In the genomic region with DNA sequence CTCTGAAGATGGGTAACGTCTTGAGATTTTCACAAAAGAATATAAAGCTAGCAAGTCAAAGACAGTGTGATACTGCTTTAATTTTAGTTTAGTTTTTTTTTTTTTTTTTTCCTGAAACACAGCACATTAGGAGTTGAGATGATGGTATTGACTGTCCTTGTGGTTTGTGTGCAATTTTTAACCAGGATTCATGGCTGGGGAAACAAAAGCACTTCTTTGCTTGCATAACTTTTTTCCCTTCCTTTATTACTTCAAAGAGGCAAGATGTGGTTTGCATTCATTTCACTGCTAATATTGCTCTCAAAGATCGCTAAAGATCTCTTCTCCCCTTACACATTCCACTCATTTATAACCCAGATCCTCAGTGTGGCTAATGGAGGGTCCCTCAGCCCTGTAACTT, we compare ENCODE assay signal across 13 cellular contexts.
DNase-seq lines count a peak whose midpoint lies in the region; ATAC-seq, FAIRE-seq and TF ChIP-seq lines count a peak whose summit lies in the region.
"Had no signal": no experiment of that assay in that cellular context is flagged by ENCODE, and none has a peak within 500 bp of the region (broad histone marks: within the 10 kb centered on the region; RNA-seq: fewer than 3 reads in every experiment).

No MANE protein-coding gene starts in this region.

- dilution Hi-C loops in IMR-90 (cut with HindIII; ENCODE audit: low sequenced_read_pairs, unreplicated experiment) = no loop called here
- dilution Hi-C loops in keratinocyte (cut with MboI; ENCODE audit: extremely low pct_ligation_motif_present, low sequenced_read_pairs) = no loop called here

- H3K9me1 ChIP-seq in IMR-90 (ENCODE audit: insufficient read depth, low read length) (no peaks in the 10 kb centered on the region), keratinocyte (ENCODE audit: control insufficient read depth, extremely low read depth, insufficient read depth, low read length) (no peaks in the 10 kb centered on the region)

- H3K36me3 Mint-ChIP-seq in CD8-positive, alpha-beta memory T cell = no peaks in the 10 kb centered on the region
- no peaks in the 10 kb centered on the region for H3K36me3 Mint-ChIP-seq in astrocyte (ENCODE audit: low read depth, unreplicated experiment)

- H4K8ac ChIP-seq in IMR-90 (ENCODE audit: low read depth in 2 of 2, low read length in 2 of 2) = no peak overlapping the region

- CTCF ChIA-PET in CD8-positive, alpha-beta memory T cell (lab: Charles Lee) = no interaction called here
- CTCF ChIA-PET in IMR-90 (lab: Yijun Ruan, JAX) = no interaction called here

- H3K79me2 ChIP-seq in astrocyte (ENCODE audit: insufficient read depth, low read length) = no peaks in the 10 kb centered on the region
- no peaks in the 10 kb centered on the region for H3K79me2 ChIP-seq in keratinocyte (ENCODE audit: control insufficient read depth, insufficient read depth, low read length)

- H4K20me1 ChIP-seq in IMR-90 (ENCODE audit: insufficient read depth, low read length) = no peaks in the 10 kb centered on the region
- H4K20me1 ChIP-seq in astrocyte (ENCODE audit: insufficient read depth, low read length) = no peaks in the 10 kb centered on the region
- no peaks in the 10 kb centered on the region for H4K20me1 ChIP-seq in keratinocyte (ENCODE audit: control insufficient read depth, extremely low read depth, insufficient read depth, low read length)

- H3K9me3 ChIP-seq in CD8-positive, alpha-beta memory T cell (ENCODE audit: low read length) = no peaks in the 10 kb centered on the region
- H3K9me3 ChIP-seq in IMR-90 (ENCODE audit: control insufficient read depth, insufficient read depth, low read length) (no peaks in the 10 kb centered on the region), astrocyte (ENCODE audit: insufficient read depth, low read depth, low read length) (no peaks in the 10 kb centered on the region), keratinocyte (ENCODE audit: control insufficient read depth, low read depth, low read length) (no peaks in the 10 kb centered on the region)
- H3K9me3 ChIP-seq: left lung, prostate gland, transverse colon had no signal

- H3K23ac ChIP-seq in IMR-90 (ENCODE audit: low read depth, low read length) = no peak overlapping the region

- no peak overlapping the region for H2AK5ac ChIP-seq in IMR-90 (ENCODE audit: low read depth, low read length)

- no peak overlapping the region for H2BK120ac ChIP-seq in IMR-90 (ENCODE audit: low read depth, low read length)

- no peaks in the 10 kb centered on the region for H3K79me1 ChIP-seq in IMR-90 (ENCODE audit: low read depth in 1 of 2, low read length in 2 of 2)

- no peak overlapping the region for H3K9ac ChIP-seq in IMR-90 (ENCODE audit: low read depth, low read length)
- peak overlapping the region; percentile 71 for H3K9ac ChIP-seq in astrocyte (ENCODE audit: low read length)
- H3K9ac ChIP-seq in keratinocyte (ENCODE audit: control insufficient read depth, extremely low read depth, insufficient read depth, low read length) = peak overlapping the region; percentile 67

- no peaks in the 10 kb centered on the region for H3K9me3 Mint-ChIP-seq in CD8-positive, alpha-beta memory T cell
- H3K9me3 Mint-ChIP-seq in astrocyte (ENCODE audit: unreplicated experiment) = no peaks in the 10 kb centered on the region

- H3K27me3 ChIP-seq in CD8-positive, alpha-beta memory T cell (ENCODE audit: insufficient read depth, low read length, poor library complexity, severe bottlenecking) = no peaks in the 10 kb centered on the region
- peaks cover 12% of the 10 kb centered on the region for H3K27me3 ChIP-seq in IMR-90 (ENCODE audit: control insufficient read depth, insufficient read depth, low read length)
- no peaks in the 10 kb centered on the region for H3K27me3 ChIP-seq in astrocyte (ENCODE audit: insufficient read depth, low read length)
- no peaks in the 10 kb centered on the region for H3K27me3 ChIP-seq in keratinocyte (ENCODE audit: control insufficient read depth, extremely low read depth, insufficient read depth, low read length)
- H3K27me3 ChIP-seq in dorsolateral prefrontal cortex = no peaks in the 10 kb centered on the region
- H3K27me3 ChIP-seq: left lung, transverse colon had no signal

- no peak overlapping the region for H3K4ac ChIP-seq in IMR-90 (ENCODE audit: low read depth, low read length)

- in situ Hi-C loops in IMR-90 (cut with MboI; ENCODE audit: low sequenced_read_pairs) = no loop called here

- H3K4me3 ChIP-seq in CD8-positive, alpha-beta memory T cell (ENCODE audit: low read length) = no peak overlapping the region
- H3K4me3 ChIP-seq in IMR-90 (ENCODE audit: insufficient read depth, low read depth, low read length) = no peak overlapping the region
- peak overlapping the region; percentile 52 for H3K4me3 ChIP-seq in astrocyte (ENCODE audit: insufficient read depth, low read depth, low read length)
- H3K4me3 ChIP-seq in keratinocyte (ENCODE audit: control insufficient read depth in 2 of 3, extremely low read depth in 1 of 3, insufficient read depth in 2 of 3, low read depth in 1 of 3, low read length in 3 of 3) = peak overlapping the region in 2 of 3 experiments; percentile 52
- H3K4me3 ChIP-seq in dorsolateral prefrontal cortex = no peak overlapping the region
- H3K4me3 ChIP-seq: left lung, prostate gland, transverse colon had no signal

- H3K4me1 ChIP-seq in CD8-positive, alpha-beta memory T cell (ENCODE audit: insufficient read depth, low read length) = peaks cover 10% of the 10 kb centered on the region
- H3K4me1 ChIP-seq in IMR-90 (ENCODE audit: control insufficient read depth, insufficient read depth, low read length) (peaks cover 6% of the 10 kb centered on the region), astrocyte (ENCODE audit: insufficient read depth, low read length) (peaks cover 14% of the 10 kb centered on the region), keratinocyte (ENCODE audit: control insufficient read depth, extremely low read depth, insufficient read depth, low read length) (peaks cover 22% of the 10 kb centered on the region)
- H3K4me1 ChIP-seq: prostate gland had no signal

- BruUV-seq in IMR-90 (replicated peaks; lab: Mats Ljungman, UMichigan) = no TSS peak

- TF ChIP-seq CTCF in IMR-90 (conservative IDR thresholded peaks at IDR 0.05; ENCODE audit: low read depth, low read length) (no peak), astrocyte (IDR thresholded peaks at IDR 0.05; ENCODE audit: insufficient read depth, low read depth, low read length) (no peak), keratinocyte (optimal IDR thresholded peaks at IDR 0.05 in 1 of 3, IDR thresholded peaks at IDR 0.05 in 1 of 3, conservative IDR thresholded peaks at IDR 0.05 in 1 of 3; ENCODE audit: extremely low read depth in 1 of 3, insufficient read depth in 2 of 3, low read length in 3 of 3) (no peak), dorsolateral prefrontal cortex (IDR thresholded peaks at IDR 0.05 in 54 of 56, conservative IDR thresholded peaks at IDR 0.05 in 2 of 56; ENCODE audit: low read depth in 1 of 56, partially characterized antibody in 56 of 56) (no peak)

- H4K91ac ChIP-seq in IMR-90 (ENCODE audit: insufficient read depth, low read depth, low read length) = no peak overlapping the region

- no peak overlapping the region for H3K56ac ChIP-seq in IMR-90 (ENCODE audit: extremely low read depth, insufficient read depth, low read length)

- no peaks in the 10 kb centered on the region for H3K36me3 ChIP-seq in CD8-positive, alpha-beta memory T cell (ENCODE audit: insufficient read depth, low read length)
- H3K36me3 ChIP-seq in IMR-90 (ENCODE audit: control insufficient read depth, insufficient read depth, low read length) (no peaks in the 10 kb centered on the region), astrocyte (ENCODE audit: insufficient read depth, low read length) (no peaks in the 10 kb centered on the region), keratinocyte (ENCODE audit: control insufficient read depth in 2 of 2, extremely low read depth in 1 of 2, insufficient read depth in 2 of 2, low read length in 2 of 2) (no peaks in the 10 kb centered on the region)
- H3K36me3 ChIP-seq: left lung, prostate gland, transverse colon had no signal

- intact Hi-C loops in IMR-90 (cut with micrococcal nuclease) = no loop called here
- intact Hi-C loops in dorsolateral prefrontal cortex (cut with DNase I) = no loop called here

- peaks cover 33 to 49% (median 42%) of the 10 kb centered on the region in 3 donors for H3K4me1 Mint-ChIP-seq in CD8-positive, alpha-beta memory T cell
- H3K4me1 Mint-ChIP-seq in astrocyte (ENCODE audit: low read depth, unreplicated experiment) = peaks cover 30% of the 10 kb centered on the region

- H3K4me2 ChIP-seq in IMR-90 (ENCODE audit: low read depth, low read length) = peak overlapping the region; percentile 74; the same call in 1 of the 2 replicates
- H3K4me2 ChIP-seq in astrocyte (ENCODE audit: low read length) = peak overlapping the region; percentile 87
- peak overlapping the region; percentile 77 for H3K4me2 ChIP-seq in keratinocyte (ENCODE audit: control insufficient read depth, extremely low read depth, insufficient read depth, low read depth, low read length)

- no peak overlapping the region for H2BK15ac ChIP-seq in IMR-90 (ENCODE audit: low read depth, low read length)

- H2AFZ ChIP-seq in IMR-90 (replicated peaks; ENCODE audit: low read length, poor library complexity) = no peak overlapping the region
- H2AFZ ChIP-seq in astrocyte (ENCODE audit: low read depth, low read length) = peak overlapping the region; percentile 77
- peak overlapping the region; percentile 91 for H2AFZ ChIP-seq in keratinocyte (ENCODE audit: control insufficient read depth, low read length)

- no peak overlapping the region for H3K14ac ChIP-seq in IMR-90 (replicated peaks; ENCODE audit: low read depth, low read length)

- no peak overlapping the region for H2BK20ac ChIP-seq in IMR-90 (ENCODE audit: low read depth, low read length)

- no peak for TF ChIP-seq POLR2A in IMR-90 (IDR thresholded peaks at IDR 0.05; ENCODE audit: low read depth, low read length)

- ATAC-seq in IMR-90 (ENCODE audit: low read depth) (no peak), GM18520 (IDR thresholded peaks at IDR 0.05; ENCODE audit: unreplicated experiment) (no peak), GM19035 (IDR thresholded peaks at IDR 0.05; ENCODE audit: unreplicated experiment) (no peak), GM19324 (IDR thresholded peaks at IDR 0.05; ENCODE audit: low FRiP score, unreplicated experiment) (no peak)

- no peak for DNase-seq in CD8-positive, alpha-beta memory T cell
- DNase-seq in IMR-90 = peak; percentile 19
- peak; percentile 75 for DNase-seq in astrocyte (ENCODE audit: low read depth)
- DNase-seq in keratinocyte (ENCODE audit: low read depth, low spot score) = no peak
- no peak for DNase-seq in dorsolateral prefrontal cortex
- DNase-seq: left lung, NCI-H1417 treated with DMSO at 0.1 percent for 48 hours, NCI-H69 had no signal

- H2BK5ac ChIP-seq in IMR-90 (ENCODE audit: low read depth, low read length, poor library complexity, severe bottlenecking) = no peak overlapping the region

- H3K27ac ChIP-seq in CD8-positive, alpha-beta memory T cell (ENCODE audit: low read depth, low read length) = no peak overlapping the region
- H3K27ac ChIP-seq in IMR-90 (ENCODE audit: insufficient read depth, low read length) = no peak overlapping the region
- peak overlapping the region; percentile 55 for H3K27ac ChIP-seq in astrocyte (ENCODE audit: low read depth, low read length)
- peak overlapping the region; percentile 77 for H3K27ac ChIP-seq in keratinocyte (ENCODE audit: control insufficient read depth, insufficient read depth, low read length)
- H3K27ac ChIP-seq in dorsolateral prefrontal cortex = peak overlapping the region in 15 of 59 donors; percentile 6 to 70 (median 35)
- H3K27ac ChIP-seq: prostate gland had no signal

- no peak for TF ChIP-seq RAD21 in IMR-90 (IDR thresholded peaks at IDR 0.05; ENCODE audit: low read length)

- POLR2A ChIA-PET in CD8-positive, alpha-beta memory T cell (lab: Charles Lee) = interaction anchor here (1.1 kb wide), 1 partner anchor 19 kb away, joined by 3 read pairs; no protein-coding TSS in a partner anchor
- POLR2A ChIA-PET in IMR-90 (lab: Charles Lee; ENCODE audit: unreplicated experiment) = no interaction called here

- no peak overlapping the region for H2AK9ac ChIP-seq in IMR-90 (replicated peaks; ENCODE audit: low read depth, low read length, poor library complexity)

- no peak overlapping the region for H3K18ac ChIP-seq in IMR-90 (ENCODE audit: low read depth, low read length)

- peak overlapping the region in 4 of 7 donors; percentile 62 to 82 (median 67) for H3K4me3 Mint-ChIP-seq in CD8-positive, alpha-beta memory T cell
- peak overlapping the region; percentile 61 for H3K4me3 Mint-ChIP-seq in astrocyte (ENCODE audit: unreplicated experiment)

- WGBS in IMR-90 (ENCODE audit: extremely low coverage in 2 of 2, insufficient read length in 1 of 2), 2 experiments = no CpG with 5 or more reads among the region's 2 CpGs

- no peaks in the 10 kb centered on the region for H3K27me3 Mint-ChIP-seq in CD8-positive, alpha-beta memory T cell
- peaks cover 4% of the 10 kb centered on the region for H3K27me3 Mint-ChIP-seq in astrocyte (ENCODE audit: low read depth, unreplicated experiment)

- FAIRE-seq in astrocyte (lab: Jason Lieb, UNC) (no peak), keratinocyte (lab: Jason Lieb, UNC) (peak; percentile 41)

- H4K5ac ChIP-seq in IMR-90 (ENCODE audit: low read depth, low read length) = no peak overlapping the region

- H3K27ac Mint-ChIP-seq in CD8-positive, alpha-beta memory T cell = peak overlapping the region in 5 of 8 donors; percentile 15 to 87 (median 64)
- H3K27ac Mint-ChIP-seq in astrocyte (ENCODE audit: unreplicated experiment) = peak overlapping the region; percentile 47

Comparison
In these comparisons a context has a peak if more than half of its experiments do, and no peak if none do; other contexts are left out.
1. DNase-seq: peak in IMR-90 (single experiment) and astrocyte (single experiment); none in CD8-positive, alpha-beta memory T cell (0 of 5), keratinocyte (single experiment) and dorsolateral prefrontal cortex (0 of 10).
2. H3K27ac ChIP-seq: peak in astrocyte (single experiment) and keratinocyte (single experiment); none in CD8-positive, alpha-beta memory T cell (single experiment) and IMR-90 (single experiment).
3. H3K4me3 ChIP-seq: peak in astrocyte (single experiment) and keratinocyte (2 of 3); none in CD8-positive, alpha-beta memory T cell (single experiment), IMR-90 (single experiment) and dorsolateral prefrontal cortex (0 of 59).
4. Peak in every context shown above with its lines, with median percentiles within 50 percentile points of each other: H3K4me2 ChIP-seq.